ENCODE assay signal across 8 cellular contexts in the genomic region with DNA sequence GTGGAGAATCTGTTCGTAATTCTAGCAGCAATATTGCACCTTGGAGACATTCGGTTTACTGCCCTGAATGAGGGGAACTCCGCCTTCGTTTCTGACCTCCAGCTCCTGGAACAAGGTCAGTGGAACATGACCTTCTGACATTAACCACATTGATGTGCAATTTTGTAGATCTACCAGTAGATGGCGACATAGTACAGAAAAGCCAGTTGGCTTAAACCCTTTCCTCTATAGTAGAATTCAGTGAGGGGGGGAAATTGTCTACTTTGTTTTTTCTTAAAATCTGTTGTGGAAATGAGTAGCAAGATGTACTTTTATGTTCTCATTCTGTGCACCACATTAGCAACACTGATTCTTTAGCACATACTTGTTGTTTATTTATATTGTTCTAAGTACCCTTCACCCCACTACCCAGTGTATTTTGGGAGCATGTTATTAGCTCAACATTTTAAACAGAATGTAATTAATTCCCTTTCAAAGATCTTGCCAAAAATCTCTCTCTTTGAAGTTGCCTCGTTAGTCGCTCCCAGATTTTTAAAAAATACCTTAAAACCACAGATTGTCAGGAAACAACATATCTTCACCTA.
DNase-seq lines count a peak whose midpoint lies in the region; ATAC-seq, FAIRE-seq and TF ChIP-seq lines count a peak whose summit lies in the region.

No MANE protein-coding gene starts in this region.

- 9% methylated on average over 5 of the region's 7 CpGs for WGBS in K562 (ENCODE audit: insufficient coverage, low coverage, missing lambda C conversion rate)

- ATAC-seq in GM19467 (IDR thresholded peaks at IDR 0.05; ENCODE audit: unreplicated experiment) = peak; percentile 87
- peak; percentile 88 for ATAC-seq in HG03432 (IDR thresholded peaks at IDR 0.05; ENCODE audit: unreplicated experiment)
- peak; percentile 79 for ATAC-seq in K562
- peak; percentile 76 for ATAC-seq in stimulated activated naive CD8-positive, alpha-beta T cell treated with anti-CD3 and anti-CD28 coated beads, Interleukin-15, amount 100 ng/mL, for 72 hours

- no peaks in the 10 kb centered on the region for H3K9me1 ChIP-seq in K562 (ENCODE audit: control insufficient read depth, insufficient read depth, low read length)

- CTCF ChIA-PET in K562 (lab: Yijun Ruan, JAX; ENCODE audit: low intra/inter-chr PET ratio) = interaction anchor here (0.8 kb wide), 1 partner anchor 1154 kb away, joined by 3 read pairs; no protein-coding TSS in a partner anchor

- DNase-seq in NCI-H1436 (lab: John Stamatoyannopoulos, UW) (peak; percentile 25), NCI-H1436 treated with DMSO at 0.1 percent for 48 hours (lab: John Stamatoyannopoulos, UW) (no peak), NCI-H526 treated with DMSO at 0.1 percent for 48 hours (lab: John Stamatoyannopoulos, UW) (peak; percentile 57), K562 (ENCODE audit: extremely low read depth in 1 of 4, low spot score in 3 of 4) (peak; percentile 26 to 54 (median 44)), immature natural killer cell (peak; percentile 43 to 49 (median 46))
- peak in 1 of 2 donors; percentile 9 for DNase-seq in stimulated activated naive CD8-positive, alpha-beta T cell treated with anti-CD3 and anti-CD28 coated beads, Interleukin-15, amount 100 ng/mL, for 72 hours

- H3K9me3 ChIP-seq in K562 (replicated peaks; ENCODE audit: control insufficient read depth, insufficient read depth, low read depth, low read length) = no peaks in the 10 kb centered on the region

- H3K4me3 Mint-ChIP-seq in immature natural killer cell = no peak overlapping the region
- H3K4me3 Mint-ChIP-seq in stimulated activated naive CD8-positive, alpha-beta T cell treated with anti-CD3 and anti-CD28 coated beads, Interleukin-15, amount 100 ng/mL, for 72 hours = no peak overlapping the region

- in situ Hi-C loops in K562 (cut with MboI) = loop anchor here (25.0 kb wide), 1 partner anchor 1151 kb away; no protein-coding TSS in a partner anchor

- H3K9me3 Mint-ChIP-seq in immature natural killer cell = no peaks in the 10 kb centered on the region
- no peaks in the 10 kb centered on the region for H3K9me3 Mint-ChIP-seq in stimulated activated naive CD8-positive, alpha-beta T cell treated with anti-CD3 and anti-CD28 coated beads, Interleukin-15, amount 100 ng/mL, for 72 hours

- POLR2A ChIA-PET in K562 (lab: Yijun Ruan, JAX) = no interaction called here

- H4K20me1 ChIP-seq in K562 (replicated peaks; ENCODE audit: control insufficient read depth, insufficient read depth, low read length) = no peaks in the 10 kb centered on the region

- no peaks in the 10 kb centered on the region for H3K4me1 Mint-ChIP-seq in immature natural killer cell
- H3K4me1 Mint-ChIP-seq in stimulated activated naive CD8-positive, alpha-beta T cell treated with anti-CD3 and anti-CD28 coated beads, Interleukin-15, amount 100 ng/mL, for 72 hours = peaks cover 5% of the 10 kb centered on the region

- H3K27ac Mint-ChIP-seq in immature natural killer cell = no peak overlapping the region
- no peak overlapping the region for H3K27ac Mint-ChIP-seq in stimulated activated naive CD8-positive, alpha-beta T cell treated with anti-CD3 and anti-CD28 coated beads, Interleukin-15, amount 100 ng/mL, for 72 hours

- no peak overlapping the region for H2AFZ ChIP-seq in K562 (ENCODE audit: low read depth, low read length)

- no peak overlapping the region for H3K27ac ChIP-seq in K562 (ENCODE audit: extremely low read depth, low read depth, low read length)

- H3K79me2 ChIP-seq in K562 (ENCODE audit: control insufficient read depth, insufficient read depth, low read length) = no peaks in the 10 kb centered on the region

- H3K27me3 Mint-ChIP-seq in immature natural killer cell (ENCODE audit: low read depth in 3 of 3) = peaks cover 3% of the 10 kb centered on the region in 3 donors
- peaks cover 4% of the 10 kb centered on the region for H3K27me3 Mint-ChIP-seq in stimulated activated naive CD8-positive, alpha-beta T cell treated with anti-CD3 and anti-CD28 coated beads, Interleukin-15, amount 100 ng/mL, for 72 hours

- TF ChIP-seq RAD21 in K562 (CRISPR knock-in tag; conservative IDR thresholded peaks at IDR 0.05 in 1 of 2, IDR thresholded peaks at IDR 0.05 in 1 of 2) = peak; percentile 76 to 80

- intact Hi-C loops in K562 (cut with micrococcal nuclease) = loop anchor here (2.0 to 10.0 kb wide), 3 partner anchors 173 to 1453 kb away; no protein-coding TSS in a partner anchor

- TF ChIP-seq POLR2A in K562 (conservative IDR thresholded peaks at IDR 0.05) = no peak

- TF ChIP-seq CTCF in K562 (IDR thresholded peaks at IDR 0.05 in 2 of 3, conservative IDR thresholded peaks at IDR 0.05 in 1 of 3; ENCODE audit: insufficient read depth in 2 of 3, low read depth in 1 of 3, low read length in 3 of 3) = peak; percentile 45 to 70 (median 64); a peak in 5 of 6 replicates

- peaks cover 2% of the 10 kb centered on the region; the same call in 1 of the 3 replicates for H3K36me3 ChIP-seq in K562 (ENCODE audit: control insufficient read depth, insufficient read depth, low read length)

- FAIRE-seq in K562 (lab: Jason Lieb, UNC) = peak; percentile 49

- TF ChIP-seq EP300 in K562 (IDR thresholded peaks at IDR 0.05; ENCODE audit: low read length) = no peak

- H3K4me3 ChIP-seq in K562 = no peak overlapping the region

- H3K4me1 ChIP-seq in K562 (replicated peaks in 1 of 2; ENCODE audit: control insufficient read depth in 2 of 2, insufficient read depth in 2 of 2, low read length in 2 of 2) = no peaks in the 10 kb centered on the region; a peak in 1 of 5 replicates

- H3K9ac ChIP-seq in K562 (ENCODE audit: insufficient read depth in 1 of 2, low read depth in 2 of 2, low read length in 2 of 2) = no peak overlapping the region

- no peak overlapping the region for H3K4me2 ChIP-seq in K562 (ENCODE audit: insufficient read depth, low read length)

- BruUV-seq in K562 (replicated peaks; lab: Mats Ljungman, UMichigan) = no TSS peak

- H3K36me3 Mint-ChIP-seq in immature natural killer cell = no peaks in the 10 kb centered on the region

- no peaks in the 10 kb centered on the region for H3K27me3 ChIP-seq in K562 (ENCODE audit: control insufficient read depth in 2 of 2, insufficient read depth in 2 of 2, low read length in 2 of 2)

TF ChIP-seq in K562, 482 proteins besides CTCF, POLR2A, EP300 and RAD21:
- TF ChIP-seq ZNF766 (CRISPR knock-in tag; conservative IDR thresholded peaks at IDR 0.05) = no peak
- 0 out of 2 replicates have a peak, but pooled peaks have one; percentile 30 for TF ChIP-seq NR2C1 (IDR thresholded peaks at IDR 0.05)
- no peak for TF ChIP-seq NR2C1 (tag; IDR thresholded peaks at IDR 0.05)
- TF ChIP-seq, protein P1, sequence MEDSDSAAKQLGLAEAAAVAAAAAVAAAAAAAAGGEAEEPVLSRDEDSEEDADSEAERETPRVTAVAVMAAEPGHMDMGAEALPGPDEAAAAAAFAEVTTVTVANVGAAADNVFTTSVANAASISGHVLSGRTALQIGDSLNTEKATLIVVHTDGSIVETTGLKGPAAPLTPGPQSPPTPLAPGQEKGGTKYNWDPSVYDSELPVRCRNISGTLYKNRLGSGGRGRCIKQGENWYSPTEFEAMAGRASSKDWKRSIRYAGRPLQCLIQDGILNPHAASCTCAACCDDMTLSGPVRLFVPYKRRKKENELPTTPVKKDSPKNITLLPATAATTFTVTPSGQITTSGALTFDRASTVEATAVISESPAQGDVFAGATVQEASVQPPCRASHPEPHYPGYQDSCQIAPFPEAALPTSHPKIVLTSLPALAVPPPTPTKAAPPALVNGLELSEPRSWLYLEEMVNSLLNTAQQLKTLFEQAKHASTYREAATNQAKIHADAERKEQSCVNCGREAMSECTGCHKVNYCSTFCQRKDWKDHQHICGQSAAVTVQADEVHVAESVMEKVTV (CRISPR knock-in tag; IDR thresholded peaks at IDR 0.05) = peak; percentile 38; the same call in 1 of the 2 replicates
- peak; percentile 56 for TF ChIP-seq SMC3 (conservative IDR thresholded peaks at IDR 0.05; ENCODE audit: insufficient read depth, low read depth, low read length)
- TF ChIP-seq, protein P2, sequence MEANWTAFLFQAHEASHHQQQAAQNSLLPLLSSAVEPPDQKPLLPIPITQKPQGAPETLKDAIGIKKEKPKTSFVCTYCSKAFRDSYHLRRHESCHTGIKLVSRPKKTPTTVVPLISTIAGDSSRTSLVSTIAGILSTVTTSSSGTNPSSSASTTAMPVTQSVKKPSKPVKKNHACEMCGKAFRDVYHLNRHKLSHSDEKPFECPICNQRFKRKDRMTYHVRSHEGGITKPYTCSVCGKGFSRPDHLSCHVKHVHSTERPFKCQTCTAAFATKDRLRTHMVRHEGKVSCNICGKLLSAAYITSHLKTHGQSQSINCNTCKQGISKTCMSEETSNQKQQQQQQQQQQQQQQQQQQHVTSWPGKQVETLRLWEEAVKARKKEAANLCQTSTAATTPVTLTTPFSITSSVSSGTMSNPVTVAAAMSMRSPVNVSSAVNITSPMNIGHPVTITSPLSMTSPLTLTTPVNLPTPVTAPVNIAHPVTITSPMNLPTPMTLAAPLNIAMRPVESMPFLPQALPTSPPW (CRISPR knock-in tag; IDR thresholded peaks at IDR 0.05) = peak; percentile 44; the same call in 1 of the 2 replicates
- TF ChIP-seq ESRRA (IDR thresholded peaks at IDR 0.05; ENCODE audit: borderline replicate concordance, low read depth) = peak; percentile 98
- no peak for TF ChIP-seq NR2C2 (CRISPR knock-in tag; IDR thresholded peaks at IDR 0.05)
- TF ChIP-seq NR2C2 (tag; IDR thresholded peaks at IDR 0.05) = 0 out of 2 replicates have a peak, but pooled peaks have one; percentile 19
- TF ChIP-seq, protein P3, sequence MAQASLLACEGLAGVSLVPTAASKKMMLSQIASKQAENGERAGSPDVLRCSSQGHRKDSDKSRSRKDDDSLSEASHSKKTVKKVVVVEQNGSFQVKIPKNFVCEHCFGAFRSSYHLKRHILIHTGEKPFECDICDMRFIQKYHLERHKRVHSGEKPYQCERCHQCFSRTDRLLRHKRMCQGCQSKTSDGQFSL (CRISPR knock-in tag; IDR thresholded peaks at IDR 0.05) = peak; percentile 59; the same call in 1 of the 2 replicates
- TF ChIP-seq, protein P3 (tag; IDR thresholded peaks at IDR 0.05) = peak in 1 of 2 experiments; percentile 56; a peak in 1 of 4 replicates
- no peak for TF ChIP-seq LCOR (CRISPR knock-in tag; IDR thresholded peaks at IDR 0.05)
- no peak for TF ChIP-seq ZNF668 (CRISPR knock-in tag; IDR thresholded peaks at IDR 0.05)
TF ChIP-seq in K562: peak in this region for 7.
